In genomic region chr7:66366701-66367100, GRCh38 we compare ENCODE assay signal across 21 cellular contexts.
"Had no signal": no experiment of that assay in that cellular context is flagged by ENCODE, and none has a peak within 500 bp of the region (broad histone marks: within the 10 kb centered on the region; RNA-seq: fewer than 3 reads in every experiment).

No MANE protein-coding gene starts in this region.

- H3K4me3 ChIP-seq: breast epithelium, heart left ventricle, lower lobe of right lung, psoas muscle, tibial nerve had no signal

- H3K27ac ChIP-seq: breast epithelium, foreskin keratinocyte, heart left ventricle, lower lobe of right lung, parathyroid adenoma, psoas muscle, tibial nerve, WERI-Rb-1 had no signal

- H3K9ac ChIP-seq: parathyroid adenoma had no signal

- H2AFZ ChIP-seq: parathyroid adenoma had no signal

- DNase-seq: activated CD4-positive, alpha-beta T cell treated with anti-CD3 and anti-CD28 coated beads for 48 hours; activated CD4-positive, alpha-beta T cell treated with anti-CD3 and anti-CD28 coated beads, Interleukin-2, amount 50 U/mL, for 48 hours; activated naive CD4-positive, alpha-beta T cell; activated T-cell treated with anti-CD3 and anti-CD28 coated beads for 4 hours; activated T-cell treated with anti-CD3 and anti-CD28 coated beads, Interleukin-2, amount 50 U/mL, for 72 hours; endodermal cell; foreskin keratinocyte; heart left ventricle; hypothalamus; immature natural killer cell; lower lobe of right lung; naive thymus-derived CD8-positive, alpha-beta T cell; occipital lobe; psoas muscle; stimulated activated CD4-positive, alpha-beta T cell treated with anti-CD3 and anti-CD28 coated beads, Interleukin-2, amount 100 ng/mL, for 48 hours; stimulated activated naive CD4-positive, alpha-beta T cell treated with Interleukin-2 at 50 U/mL for 16 hours; T-helper 9 cell; WERI-Rb-1 had no signal

- H3K27me3 ChIP-seq: breast epithelium, foreskin keratinocyte, heart left ventricle, tibial nerve had no signal

- H3K79me2 ChIP-seq: parathyroid adenoma had no signal

- H3K36me3 ChIP-seq: breast epithelium, heart left ventricle, lower lobe of right lung, WERI-Rb-1 had no signal

- H3K4me1 ChIP-seq: breast epithelium, heart left ventricle, lower lobe of right lung, parathyroid adenoma, psoas muscle, tibial nerve had no signal

- H3K9me3 ChIP-seq: breast epithelium, heart left ventricle, lower lobe of right lung, psoas muscle, tibial nerve had no signal
